8 cellular contexts compared by ENCODE assay signal in genomic region chr6:151301547-151301946, GRCh38.
"Had no signal": no experiment of that assay in that cellular context is flagged by ENCODE, and none has a peak within 500 bp of the region (broad histone marks: within the 10 kb centered on the region; RNA-seq: fewer than 3 reads in every experiment).

No MANE protein-coding gene starts in this region.

- H3K9me3 Mint-ChIP-seq: GM23338, H9 had no signal

- H2AFZ ChIP-seq: GM23338 had no signal

- H3K4me3 Mint-ChIP-seq: GM23338, H9 had no signal

- H3K4me2 ChIP-seq: GM23338 had no signal

- FAIRE-seq: H1, H54, HTR-8/SVneo had no signal

- H3K4me3 ChIP-seq: GM23338 had no signal

- DNase-seq: H9, HCEC 1CT, IMR-90, KBM-7 had no signal

- ATAC-seq: GM23338 had no signal

- H3K27ac Mint-ChIP-seq: GM23338 had no signal
